19 cellular contexts compared by ENCODE assay signal in genomic region chr1:171513743-171514142, GRCh38. TPM values are rescaled to one million over a fixed set of nuclear protein-coding genes. Genes with fewer than 3 reads are reported as not detected.
DNase-seq lines count a peak whose midpoint lies in the region; ATAC-seq, FAIRE-seq and TF ChIP-seq lines count a peak whose summit lies in the region.
"Had no signal": no experiment of that assay in that cellular context is flagged by ENCODE, and none has a peak within 500 bp of the region (broad histone marks: within the 10 kb centered on the region; RNA-seq: fewer than 3 reads in every experiment).

No MANE protein-coding gene starts in this region.

- H2AFZ ChIP-seq in mammary epithelial cell (ENCODE audit: low read depth, low read length) = no peak overlapping the region
- H2AFZ ChIP-seq: GM23248 had no signal

- H3K4me1 ChIP-seq in mammary epithelial cell (ENCODE audit: insufficient read depth, low read length) = no peaks in the 10 kb centered on the region

- no peak overlapping the region for H3K4me3 ChIP-seq in mammary epithelial cell (replicated peaks in 1 of 3; ENCODE audit: insufficient read depth in 1 of 3, low read depth in 2 of 3, low read length in 3 of 3)
- H3K4me3 ChIP-seq: GM23248 had no signal

- H3K9ac ChIP-seq in mammary epithelial cell (ENCODE audit: insufficient read depth, low read length) = no peak overlapping the region
- H3K9ac ChIP-seq: GM23248 had no signal

- POLR2A ChIA-PET in MCF 10A (lab: Yijun Ruan, JAX) = interaction anchor here (0.6 to 1.9 kb wide), 3 partner anchors 9 to 69 kb away, joined by 3 to 6 read pairs (median 3); no protein-coding TSS in a partner anchor

- H3K36me3 ChIP-seq in mammary epithelial cell (ENCODE audit: insufficient read depth, low read length) = peaks cover 37% of the 10 kb centered on the region

- CTCF ChIA-PET in activated CD8-positive, alpha-beta memory T cell treated with anti-CD3 and anti-CD28 coated beads, Interleukin-2, amount 10 ng/mL, durations not matched to agents 7 days and 5 days (lab: Charles Lee) = interaction anchor here (1.1 kb wide), 1 partner anchor 20 kb away, joined by 3 read pairs; no protein-coding TSS in a partner anchor
- CTCF ChIA-PET in MCF 10A (lab: Yijun Ruan, JAX) (interaction anchor here (0.6 to 2.1 kb wide), 3 partner anchors 9 to 33 kb away, joined by 3 to 8 read pairs (median 5); no protein-coding TSS in a partner anchor), mammary epithelial cell (lab: Charles Lee; ENCODE audit: low non-redundant PET) (no interaction called here)

- TF ChIP-seq CTCF in MCF 10A (IDR thresholded peaks at IDR 0.05; ENCODE audit: unreplicated experiment) (no peak), mammary epithelial cell (conservative IDR thresholded peaks at IDR 0.05 in 1 of 2, IDR thresholded peaks at IDR 0.05 in 1 of 2; ENCODE audit: extremely low read depth in 1 of 2, insufficient read depth in 1 of 2, low read depth in 1 of 2, low read length in 2 of 2) (no peak)

- peaks cover 93% of the 10 kb centered on the region for H3K79me2 ChIP-seq in mammary epithelial cell (ENCODE audit: insufficient read depth, low read length)

- BruUV-seq in MCF 10A (replicated peaks; lab: Mats Ljungman, UMichigan) = no TSS peak
- BruUV-seq in mammary epithelial cell (replicated peaks; lab: Mats Ljungman, UMichigan) = no TSS peak

- DNase-seq in activated CD8-positive, alpha-beta memory T cell treated with anti-CD3 and anti-CD28 coated beads, Interleukin-2, amount 10 ng/mL, durations not matched to agents 7 days and 5 days = no peak
- DNase-seq in activated CD8-positive, alpha-beta memory T cell treated with anti-CD3 and anti-CD28 coated beads, Interleukin-2, amount 50 U/mL, for 4 hours = no peak
- no peak for DNase-seq in MCF 10A (ENCODE audit: unreplicated experiment)
- no peak for DNase-seq in mammary epithelial cell
- no peak for DNase-seq in stimulated activated effector memory CD8-positive, alpha-beta T cell treated with anti-CD3 and anti-CD28 coated beads, Interleukin-12 subunit alpha, Interleukin-12 subunit beta, amount 100 ng/mL, for 72 hours (ENCODE audit: low spot score in 2 of 2)
- DNase-seq in HT-29 (ENCODE audit: low spot score) = no peak
- DNase-seq: C1 segment of cervical spinal cord; CD4-positive, alpha-beta T cell; DND-41; GDM1; GM23248 had no signal

- no peaks in the 10 kb centered on the region for H3K9me3 Mint-ChIP-seq in activated CD8-positive, alpha-beta memory T cell treated with anti-CD3 and anti-CD28 coated beads, Interleukin-2, amount 10 ng/mL, durations not matched to agents 7 days and 5 days (ENCODE audit: low read depth)
- H3K9me3 Mint-ChIP-seq in MCF 10A (ENCODE audit: unreplicated experiment) = no peaks in the 10 kb centered on the region
- H3K9me3 Mint-ChIP-seq in stimulated activated effector memory CD8-positive, alpha-beta T cell treated with anti-CD3 and anti-CD28 coated beads, Interleukin-12 subunit alpha, Interleukin-12 subunit beta, amount 100 ng/mL, for 72 hours = no peaks in the 10 kb centered on the region
- H3K9me3 Mint-ChIP-seq: CD4-positive, alpha-beta T cell had no signal

- peaks cover 25% of the 10 kb centered on the region for H4K20me1 ChIP-seq in mammary epithelial cell (ENCODE audit: insufficient read depth, low read length)

- peak; percentile 40 for FAIRE-seq in TTC549 (lab: Jason Lieb, UNC)
- FAIRE-seq: A204.1, GM12892, GM19239, H54 had no signal

- peak overlapping the region; percentile 15 for H3K27ac Mint-ChIP-seq in activated CD8-positive, alpha-beta memory T cell treated with anti-CD3 and anti-CD28 coated beads, Interleukin-2, amount 10 ng/mL, durations not matched to agents 7 days and 5 days
- peak overlapping the region; percentile 70 for H3K27ac Mint-ChIP-seq in MCF 10A (ENCODE audit: low read depth, unreplicated experiment)
- H3K27ac Mint-ChIP-seq in stimulated activated effector memory CD8-positive, alpha-beta T cell treated with anti-CD3 and anti-CD28 coated beads, Interleukin-12 subunit alpha, Interleukin-12 subunit beta, amount 100 ng/mL, for 72 hours = peak overlapping the region; percentile 43
- H3K27ac Mint-ChIP-seq: B cell had no signal

- no peak overlapping the region for H3K27ac ChIP-seq in mammary epithelial cell (ENCODE audit: insufficient read depth, low read depth, low read length)
- H3K27ac ChIP-seq: GM23248 had no signal

- H3K36me3 Mint-ChIP-seq in activated CD8-positive, alpha-beta memory T cell treated with anti-CD3 and anti-CD28 coated beads, Interleukin-2, amount 10 ng/mL, durations not matched to agents 7 days and 5 days = peaks cover 58% of the 10 kb centered on the region
- H3K36me3 Mint-ChIP-seq in MCF 10A (ENCODE audit: insufficient read depth, unreplicated experiment) = peaks cover 69% of the 10 kb centered on the region
- H3K36me3 Mint-ChIP-seq in stimulated activated effector memory CD8-positive, alpha-beta T cell treated with anti-CD3 and anti-CD28 coated beads, Interleukin-12 subunit alpha, Interleukin-12 subunit beta, amount 100 ng/mL, for 72 hours = no peaks in the 10 kb centered on the region

- H3K4me1 Mint-ChIP-seq in activated CD8-positive, alpha-beta memory T cell treated with anti-CD3 and anti-CD28 coated beads, Interleukin-2, amount 10 ng/mL, durations not matched to agents 7 days and 5 days = peaks cover 68% of the 10 kb centered on the region
- H3K4me1 Mint-ChIP-seq in MCF 10A (ENCODE audit: insufficient read depth, unreplicated experiment) = peaks cover 22% of the 10 kb centered on the region
- H3K4me1 Mint-ChIP-seq in stimulated activated effector memory CD8-positive, alpha-beta T cell treated with anti-CD3 and anti-CD28 coated beads, Interleukin-12 subunit alpha, Interleukin-12 subunit beta, amount 100 ng/mL, for 72 hours = peaks cover 60% of the 10 kb centered on the region

- H3K27me3 ChIP-seq in mammary epithelial cell (ENCODE audit: insufficient read depth, low read length) = no peaks in the 10 kb centered on the region

- dilution Hi-C loops in mammary epithelial cell (cut with HindIII; ENCODE audit: low sequenced_read_pairs) = no loop called here

- WGBS in mammary epithelial cell (ENCODE audit: low coverage, missing lambda C conversion rate) = 43% methylated on average over 1 of the region's 1 CpG

- in situ Hi-C loops in mammary epithelial cell (cut with MboI; ENCODE audit: low sequenced_read_pairs in 2 of 2) = no loop called here

- H3K4me2 ChIP-seq in mammary epithelial cell (ENCODE audit: insufficient read depth, low read depth, low read length) = no peak overlapping the region

- H3K9me3 ChIP-seq in mammary epithelial cell (replicated peaks; ENCODE audit: insufficient read depth, low read length) = no peaks in the 10 kb centered on the region

- H3K4me3 Mint-ChIP-seq in activated CD8-positive, alpha-beta memory T cell treated with anti-CD3 and anti-CD28 coated beads, Interleukin-2, amount 10 ng/mL, durations not matched to agents 7 days and 5 days = no peak overlapping the region
- H3K4me3 Mint-ChIP-seq in MCF 10A (ENCODE audit: unreplicated experiment) = no peak overlapping the region
- no peak overlapping the region for H3K4me3 Mint-ChIP-seq in stimulated activated effector memory CD8-positive, alpha-beta T cell treated with anti-CD3 and anti-CD28 coated beads, Interleukin-12 subunit alpha, Interleukin-12 subunit beta, amount 100 ng/mL, for 72 hours
- H3K4me3 Mint-ChIP-seq: B cell; CD4-positive, alpha-beta T cell had no signal

- intact Hi-C loops in MCF 10A (cut with micrococcal nuclease) = no loop called here
- intact Hi-C loops in mammary epithelial cell (cut with micrococcal nuclease) = no loop called here

- no peak for ATAC-seq in activated CD8-positive, alpha-beta memory T cell treated with anti-CD3 and anti-CD28 coated beads, Interleukin-2, amount 10 ng/mL, durations not matched to agents 7 days and 5 days
- peak; percentile 73 for ATAC-seq in stimulated activated effector memory CD8-positive, alpha-beta T cell treated with anti-CD3 and anti-CD28 coated beads, Interleukin-12 subunit alpha, Interleukin-12 subunit beta, amount 100 ng/mL, for 72 hours
- ATAC-seq in GM19395 (IDR thresholded peaks at IDR 0.05; ENCODE audit: unreplicated experiment) = no peak
- ATAC-seq: HCT116 had no signal

- H3K27me3 Mint-ChIP-seq in activated CD8-positive, alpha-beta memory T cell treated with anti-CD3 and anti-CD28 coated beads, Interleukin-2, amount 10 ng/mL, durations not matched to agents 7 days and 5 days = no peaks in the 10 kb centered on the region
- no peaks in the 10 kb centered on the region for H3K27me3 Mint-ChIP-seq in MCF 10A (ENCODE audit: insufficient read depth, unreplicated experiment)
- H3K27me3 Mint-ChIP-seq: B cell; CD4-positive, alpha-beta T cell had no signal

RNA-seq across cellular contexts. Expression of gene PRRC2C, which starts 28.4 kb away (rescaled TPM):
- total RNA-seq in activated CD8-positive, alpha-beta memory T cell treated with anti-CD3 and anti-CD28 coated beads, Interleukin-2, amount 10 ng/mL, durations not matched to agents 7 days and 5 days = 100 to 1,000 TPM; 225 to 244 TPM
- 296 and 298 TPM in 2 replicates for total RNA-seq in MCF 10A (2022)
- total RNA-seq in mammary epithelial cell = 100 to 1,000 TPM in 1 of 2 donors, 10 to 100 TPM in 1; 56.3 to 177 TPM
- 49.5 TPM for polyA plus RNA-seq in mammary epithelial cell
- 165 TPM for polyA minus RNA-seq in mammary epithelial cell
- total RNA-seq in HT-29 (2014; rRNA removed; shearing (Covaris generic)) = 41.8 and 45.1 TPM in 2 replicates

Comparison
In these comparisons a context has a peak if more than half of its experiments do, and no peak if none do; other contexts are left out.
1. H3K27ac Mint-ChIP-seq: peak in every context shown above with its lines; median percentile 70 in MCF 10A; 43 in stimulated activated effector memory CD8-positive, alpha-beta T cell treated with anti-CD3 and anti-CD28 coated beads, Interleukin-12 subunit alpha, Interleukin-12 subunit beta, amount 100 ng/mL, for 72 hours; 15 in activated CD8-positive, alpha-beta memory T cell treated with anti-CD3 and anti-CD28 coated beads, Interleukin-2, amount 10 ng/mL, durations not matched to agents 7 days and 5 days.